In the genomic region with DNA sequence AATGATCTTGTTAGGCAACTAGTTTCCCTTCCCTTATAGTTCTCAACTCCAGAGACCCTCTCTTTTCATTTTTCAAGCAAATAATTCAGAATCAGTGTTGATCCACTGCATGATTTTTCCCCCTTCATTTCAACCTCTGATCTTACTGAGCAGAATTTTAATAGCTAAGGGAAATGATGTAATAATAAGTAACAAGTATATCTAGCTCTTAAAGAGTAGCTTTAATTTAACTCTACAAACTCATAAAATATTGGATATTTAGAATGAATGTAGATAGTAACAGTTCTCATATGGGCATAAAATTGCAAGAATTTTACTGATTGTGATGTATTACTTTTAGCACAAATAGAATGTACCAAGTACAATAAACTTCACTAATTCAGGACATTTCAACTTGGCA, we compare ENCODE assay signal across 33 cellular contexts.
"Had no signal": no experiment of that assay in that cellular context is flagged by ENCODE, and none has a peak within 500 bp of the region (broad histone marks: within the 10 kb centered on the region; RNA-seq: fewer than 3 reads in every experiment).

No MANE protein-coding gene starts in this region.

- H3K9me3 Mint-ChIP-seq: activated B cell treated with CpG ODN at 0.5 μM for 24 hours; activated CD4-positive, alpha-beta memory T cell treated with anti-CD3 and anti-CD28 coated beads for 36 hours; activated naive CD4-positive, alpha-beta T cell treated with anti-CD3 and anti-CD28 coated beads for 36 hours; activated naive CD4-positive, alpha-beta T cell treated with anti-CD3 and anti-CD28 coated beads, Interleukin-2, amount 50 U/mL, for 72 hours; activated T-cell treated with anti-CD3 and anti-CD28 coated beads, Interleukin-2, amount 50 U/mL, for 4 hours; brain; T-cell had no signal

- H3K27ac Mint-ChIP-seq: activated B cell treated with CpG ODN at 0.5 μM for 24 hours; activated CD4-positive, alpha-beta memory T cell treated with anti-CD3 and anti-CD28 coated beads for 36 hours; activated naive CD4-positive, alpha-beta T cell treated with anti-CD3 and anti-CD28 coated beads for 36 hours; activated naive CD4-positive, alpha-beta T cell treated with anti-CD3 and anti-CD28 coated beads, Interleukin-2, amount 50 U/mL, for 72 hours; activated T-helper 1 cell treated with anti-CD3 and anti-CD28 coated beads, Interleukin-12 subunit alpha, Interleukin-12 subunit beta, Interleukin-2, Interleukin-4 antibody, amounts not matched to agents 30 ng/mL and 10 ng/mL and 1 ng/mL, durations not matched to agents 14 hours and 24 hours and 36 hours; brain; T-cell had no signal

- H3K4me3 Mint-ChIP-seq: activated B cell treated with CpG ODN at 0.5 μM for 24 hours; activated CD4-positive, alpha-beta memory T cell treated with anti-CD3 and anti-CD28 coated beads for 36 hours; activated naive CD4-positive, alpha-beta T cell treated with anti-CD3 and anti-CD28 coated beads for 36 hours; activated T-cell treated with anti-CD3 and anti-CD28 coated beads, Interleukin-2, amount 50 U/mL, for 4 hours; activated T-helper 1 cell treated with anti-CD3 and anti-CD28 coated beads, Interleukin-12 subunit alpha, Interleukin-12 subunit beta, Interleukin-2, Interleukin-4 antibody, amounts not matched to agents 30 ng/mL and 10 ng/mL and 1 ng/mL, durations not matched to agents 14 hours and 24 hours and 36 hours; brain; T-cell had no signal

- H3K4me1 ChIP-seq: adrenal gland, SJCRH30 had no signal

- H3K27me3 Mint-ChIP-seq: activated B cell treated with CpG ODN at 0.5 μM for 24 hours; activated CD4-positive, alpha-beta memory T cell treated with anti-CD3 and anti-CD28 coated beads for 36 hours; T-cell had no signal

- H3K9ac ChIP-seq: SK-N-SH had no signal

- DNase-seq: activated B cell treated with CpG ODN at 0.5 μM for 24 hours; activated CD4-positive, alpha-beta memory T cell treated with anti-CD3 and anti-CD28 coated beads for 36 hours; activated CD4-positive, alpha-beta T cell treated with anti-CD3 and anti-CD28 coated beads for 4 hours; activated CD4-positive, alpha-beta T cell treated with anti-CD3 and anti-CD28 coated beads, Interleukin-2, amount 50 U/mL, for 1 hour; activated CD4-positive, CD25-positive, alpha-beta regulatory T cell treated with anti-CD3 and anti-CD28 coated beads, Interleukin-2, amount 50 U/mL, for 72 hours; activated CD8-positive, alpha-beta memory T cell treated with anti-CD3 and anti-CD28 coated beads, Interleukin-2, amount 50 U/mL, for 4 hours; activated gamma-delta T cell treated with Interleukin-2 at 50 U/mL for 16 hours; activated naive CD4-positive, alpha-beta T cell treated with anti-CD3 and anti-CD28 coated beads for 36 hours; activated T-cell treated with anti-CD3 and anti-CD28 coated beads for 4 hours; activated T-cell treated with anti-CD3 and anti-CD28 coated beads, Interleukin-2, amount 50 U/mL, for 4 hours; adrenal gland; caudate nucleus; Kasumi-1; KG1; MM.1S; MV-4-11; NCI-H1092; NCI-H1436 treated with DMSO at 0.1 percent for 48 hours; NCI-H1694 treated with DMSO at 0.1 percent for 48 hours; NCI-H2029; NCI-H345; NCI-H524 treated with DMSO at 0.1 percent for 48 hours; NCI-H748 treated with DMSO at 0.1 percent for 48 hours; NK-92 treated with Interleukin-12 subunit alpha and Interleukin-12 subunit beta, amount 100 ng/mL, for 24 hours; SHP77; SJCRH30; SK-N-SH; T-cell; T-helper 2 cell; T-helper 9 cell had no signal

- H3K9me3 ChIP-seq: adrenal gland, SJCRH30, SK-N-SH had no signal

- H3K4me2 ChIP-seq: SK-N-SH had no signal

- H3K36me3 ChIP-seq: adrenal gland, SJCRH30 had no signal

- H3K36me3 Mint-ChIP-seq: activated CD4-positive, alpha-beta memory T cell treated with anti-CD3 and anti-CD28 coated beads for 36 hours; activated naive CD4-positive, alpha-beta T cell treated with anti-CD3 and anti-CD28 coated beads, Interleukin-2, amount 50 U/mL, for 72 hours; brain; T-cell had no signal

- H3K27me3 ChIP-seq: adrenal gland, SJCRH30 had no signal

- H3K9me2 ChIP-seq: SK-N-SH had no signal

- H3K4me3 ChIP-seq: adrenal gland, SJCRH30 had no signal

- H3K27ac ChIP-seq: adrenal gland, SJCRH30 had no signal
